ENCODE assay signal across 35 cellular contexts in genomic region chr19:53580871-53581835, GRCh38. TPM values are rescaled to one million over a fixed set of nuclear protein-coding genes. Genes with fewer than 3 reads are reported as not detected.
DNase-seq lines count a peak whose midpoint lies in the region; ATAC-seq, FAIRE-seq and TF ChIP-seq lines count a peak whose summit lies in the region.
"Had no signal": no experiment of that assay in that cellular context is flagged by ENCODE, and none has a peak within 500 bp of the region (broad histone marks: within the 10 kb centered on the region; RNA-seq: fewer than 3 reads in every experiment).

No MANE protein-coding gene starts in this region.

- peak overlapping the region; percentile 82 for H2BK120ac ChIP-seq in trophoblast cell (ENCODE audit: insufficient read depth, low read length, poor library complexity)

- peak overlapping the region; percentile 41 for H2BK12ac ChIP-seq in trophoblast cell (ENCODE audit: low read length)

- no peak overlapping the region for H3K4me3 Mint-ChIP-seq in endodermal cell
- H3K4me3 Mint-ChIP-seq: activated CD8-positive, alpha-beta T cell treated with anti-CD3 and anti-CD28 coated beads, Interleukin-2, amount 10 ng/mL, durations not matched to agents 7 days and 5 days; activated naive CD8-positive, alpha-beta T cell; CD4-positive, CD25-positive, alpha-beta regulatory T cell had no signal

- H4K91ac ChIP-seq in trophoblast cell (ENCODE audit: low read depth, low read length) = peak overlapping the region; percentile 85

- H3K27me3 ChIP-seq in endodermal cell (ENCODE audit: control insufficient read depth, insufficient read depth, low read length, poor library complexity, severe bottlenecking) (no peaks in the 10 kb centered on the region), trophoblast cell (ENCODE audit: insufficient read depth, low read length) (no peaks in the 10 kb centered on the region)
- H3K27me3 ChIP-seq: pancreas, SJCRH30, suprapubic skin had no signal

- H3K79me2 ChIP-seq in trophoblast cell (ENCODE audit: control insufficient read depth, insufficient read depth, low read length, poor library complexity) = no peaks in the 10 kb centered on the region

- peaks cover 30% of the 10 kb centered on the region for H3K9me3 Mint-ChIP-seq in endodermal cell

- WGBS in endodermal cell (ENCODE audit: insufficient coverage in 1 of 2, insufficient read length in 1 of 2), 2 experiments = 90 to 92% methylated on average over 11 to 16 of the region's 17 CpGs
- WGBS in trophoblast cell (ENCODE audit: extremely low coverage, insufficient coverage, insufficient read length) = no CpG with 5 or more reads among the region's 17 CpGs

- DNase-seq in activated CD4-positive, alpha-beta T cell treated with anti-CD3 and anti-CD28 coated beads, Interleukin-2, amount 50 U/mL, for 1 hour = peak; percentile 25
- no peak for DNase-seq in activated CD4-positive, alpha-beta T cell treated with anti-CD3 and anti-CD28 coated beads, Interleukin-2, amount 50 U/mL, for 48 hours
- DNase-seq in GM12891 (ENCODE audit: insufficient read length, low spot score) (no peak), endodermal cell (no peak), trophoblast cell (peak; percentile 73 to 96), NAMALWA (ENCODE audit: low spot score) (no peak)
- DNase-seq in stimulated activated CD4-positive, alpha-beta T cell treated with anti-CD3 and anti-CD28 coated beads, Interleukin-2, amount 100 ng/mL, for 24 hours = no peak
- DNase-seq: 8988T; activated CD8-positive, alpha-beta T cell treated with anti-CD3 and anti-CD28 coated beads, Interleukin-2, amount 10 ng/mL, durations not matched to agents 7 days and 5 days; activated effector memory CD4-positive, alpha-beta T cell treated with Interleukin-2 at 50 U/mL for 16 hours; anterior cingulate cortex; CD4-positive, CD25-positive, alpha-beta regulatory T cell; effector memory CD4-positive, alpha-beta T cell; EL; head of caudate nucleus; IMR-90; NCI-H1048; NCI-H187; NCI-H524 treated with DMSO at 0.1 percent for 48 hours; right cardiac atrium; SJCRH30; stimulated activated CD4-positive, alpha-beta T cell treated with anti-CD3 and anti-CD28 coated beads, Interleukin-4, amount 100 ng/mL, for 1 hour; T-cell had no signal

- H3K18ac ChIP-seq in trophoblast cell (ENCODE audit: low read length) = peak overlapping the region; percentile 26

- no peak for FAIRE-seq in GM12891 (lab: Jason Lieb, UNC)
- FAIRE-seq: bronchial epithelial cell, GM12878, pancreas had no signal

- H3K23ac ChIP-seq in trophoblast cell (ENCODE audit: low read length) = no peak overlapping the region

- no peak overlapping the region for H2AFZ ChIP-seq in trophoblast cell (ENCODE audit: insufficient read depth, low read length, poor library complexity)

- H3K27ac Mint-ChIP-seq in endodermal cell = peak overlapping the region; percentile 53
- H3K27ac Mint-ChIP-seq: activated CD8-positive, alpha-beta T cell treated with anti-CD3 and anti-CD28 coated beads, Interleukin-2, amount 10 ng/mL, durations not matched to agents 7 days and 5 days; activated naive CD8-positive, alpha-beta T cell; CD4-positive, CD25-positive, alpha-beta regulatory T cell; T-cell had no signal

- peaks cover 14% of the 10 kb centered on the region for H3K79me1 ChIP-seq in trophoblast cell (ENCODE audit: low read length)

- no peaks in the 10 kb centered on the region for H3K27me3 Mint-ChIP-seq in endodermal cell (ENCODE audit: insufficient read depth)
- H3K27me3 Mint-ChIP-seq: activated naive CD8-positive, alpha-beta T cell; CD4-positive, CD25-positive, alpha-beta regulatory T cell; T-cell had no signal

- peak overlapping the region; percentile 65 for H3K14ac ChIP-seq in trophoblast cell (ENCODE audit: low read length)

- H3K9ac ChIP-seq in endodermal cell (ENCODE audit: extremely low read depth, low read length, poor library complexity, severe bottlenecking) (no peak overlapping the region), trophoblast cell (ENCODE audit: low read length) (no peak overlapping the region)

- H3K9me3 ChIP-seq in endodermal cell (ENCODE audit: control insufficient read depth, low read length) (peaks cover 47% of the 10 kb centered on the region), trophoblast cell (ENCODE audit: insufficient read depth, low read depth, low read length) (peaks cover 11% of the 10 kb centered on the region)

- no peak for TF ChIP-seq CTCF in endodermal cell (conservative IDR thresholded peaks at IDR 0.05)

- no peak overlapping the region for H3K4me2 ChIP-seq in trophoblast cell (ENCODE audit: low read length)

- peaks cover 38% of the 10 kb centered on the region for H3K36me3 Mint-ChIP-seq in endodermal cell (ENCODE audit: low read depth)

- H4K8ac ChIP-seq in trophoblast cell (ENCODE audit: low read depth, low read length) = peak overlapping the region; percentile 81

- H3K4me3 ChIP-seq in endodermal cell (ENCODE audit: low read length) (no peak overlapping the region), trophoblast cell (ENCODE audit: low read depth, low read length) (no peak overlapping the region)
- H3K4me3 ChIP-seq: coronary artery, GM12878, pancreas, SJCRH30, suprapubic skin had no signal

- H2BK5ac ChIP-seq in trophoblast cell (ENCODE audit: low read depth, low read length, poor library complexity) = peak overlapping the region; percentile 83

- H3K4ac ChIP-seq in trophoblast cell (ENCODE audit: low read depth, low read length) = no peak overlapping the region

- peaks cover 9% of the 10 kb centered on the region for H3K4me1 Mint-ChIP-seq in endodermal cell
- H3K4me1 Mint-ChIP-seq: CD4-positive, CD25-positive, alpha-beta regulatory T cell; T-cell had no signal

- H3K27ac ChIP-seq in endodermal cell (ENCODE audit: low read depth, low read length) (no peak overlapping the region), trophoblast cell (ENCODE audit: low read depth, low read length) (peak overlapping the region; percentile 54)
- H3K27ac ChIP-seq: coronary artery, pancreas, SJCRH30, suprapubic skin had no signal

- H3K4me1 ChIP-seq in endodermal cell (ENCODE audit: control insufficient read depth, insufficient read depth, low read length) = no peaks in the 10 kb centered on the region
- peaks cover 4 to 8% of the 10 kb centered on the region in 2 experiments for H3K4me1 ChIP-seq in trophoblast cell (ENCODE audit: control insufficient read depth in 1 of 2, insufficient read depth in 2 of 2, low read length in 2 of 2)
- H3K4me1 ChIP-seq: pancreas, SJCRH30, suprapubic skin had no signal

- peak overlapping the region; percentile 67 for H2AK5ac ChIP-seq in trophoblast cell (ENCODE audit: low read length)

- no peak overlapping the region for H4K12ac ChIP-seq in trophoblast cell (ENCODE audit: low read depth, low read length)

- no peak for ATAC-seq in HG03354 (IDR thresholded peaks at IDR 0.05; ENCODE audit: poor library complexity, severe bottlenecking, unreplicated experiment)
- ATAC-seq: activated CD4-positive, CD25-positive, alpha-beta regulatory T cell treated with anti-CD3 and anti-CD28 coated beads, Interleukin-2, amount 50 U/mL, for 24 hours; activated CD8-positive, alpha-beta T cell treated with anti-CD3 and anti-CD28 coated beads, Interleukin-2, amount 10 ng/mL, durations not matched to agents 7 days and 5 days; GM12878 had no signal

- TF ChIP-seq POLR2A in GM12891 (IDR thresholded peaks at IDR 0.05; ENCODE audit: low read depth, low read length) = peak; percentile 28; the same call in 1 of the 2 replicates

- H3K36me3 ChIP-seq in endodermal cell (ENCODE audit: control insufficient read depth, insufficient read depth, low read length) (peaks cover 37% of the 10 kb centered on the region), trophoblast cell (ENCODE audit: control insufficient read depth in 1 of 2, insufficient read depth in 2 of 2, low read length in 2 of 2) (peaks cover 12 to 21% of the 10 kb centered on the region in 2 experiments)

TF ChIP-seq in GM12891, 5 proteins besides CTCF, POLR2A, EP300 and RAD21:
- TF ChIP-seq POU2F2 (IDR thresholded peaks at IDR 0.05; ENCODE audit: low read depth, low read length) (no peak), POLR2AphosphoS5 (IDR thresholded peaks at IDR 0.05; ENCODE audit: low read depth, low read length) (no peak), SPI1 (IDR thresholded peaks at IDR 0.05; ENCODE audit: low read depth, low read length) (no peak), TAF1 (IDR thresholded peaks at IDR 0.05; ENCODE audit: low read depth, low read length) (no peak), PAX5 (IDR thresholded peaks at IDR 0.05; ENCODE audit: insufficient read depth, low read length, severe bottlenecking) (no peak)
TF ChIP-seq in GM12891: peak in this region for 0.

RNA-seq across cellular contexts. Expression of gene ZNF331, which starts 43.2 kb away (rescaled TPM):
- 10.3 TPM for polyA plus RNA-seq in GM12891 (2012; ENCODE audit: low read depth, missing spikeins)
- 10 to 100 TPM; 32.1 to 50.1 TPM for total RNA-seq in endodermal cell
- polyA plus RNA-seq in endodermal cell (2013, experiment 1 of 2) = 30.6 TPM
- 30.5 TPM for polyA plus RNA-seq in endodermal cell (2013, experiment 2 of 2)
- 22.2 and 23.3 TPM in 2 replicates for polyA plus RNA-seq in trophoblast cell (2013)

RNA-seq across cellular contexts. Expression of gene DPRX, which starts 50.6 kb away (rescaled TPM):
- not detected for polyA plus RNA-seq in GM12891 (2012; ENCODE audit: low read depth, missing spikeins)
- total RNA-seq in endodermal cell = not detected
- polyA plus RNA-seq in endodermal cell (2013, experiment 1 of 2) = not detected
- not detected for polyA plus RNA-seq in endodermal cell (2013, experiment 2 of 2)
- polyA plus RNA-seq in trophoblast cell (2013) = 0.29 and 0.43 TPM in 2 replicates
- total RNA-seq: activated CD8-positive, alpha-beta T cell treated with anti-CD3 and anti-CD28 coated beads, Interleukin-2, amount 10 ng/mL, durations not matched to agents 7 days and 5 days; bronchial epithelial cell; CD4-positive, CD25-positive, alpha-beta regulatory T cell; fibroblast of villous mesenchyme; GM12878; IMR-90; mesenteric fat pad; pancreas; right cardiac atrium; SJCRH30; suprapubic skin; T-cell; urinary bladder had no signal
- polyA plus RNA-seq: CD4-positive, CD25-positive, alpha-beta regulatory T cell; esophagus; GM12878; IMR-90; right cardiac atrium; urinary bladder had no signal

Comparison
In these comparisons a context has a peak if more than half of its experiments do, and no peak if none do; other contexts are left out.
1. DNase-seq: peak in activated CD4-positive, alpha-beta T cell treated with anti-CD3 and anti-CD28 coated beads, Interleukin-2, amount 50 U/mL, for 1 hour (single experiment) and trophoblast cell (2 of 2); none in activated CD4-positive, alpha-beta T cell treated with anti-CD3 and anti-CD28 coated beads, Interleukin-2, amount 50 U/mL, for 48 hours (0 of 2), GM12891 (single experiment), endodermal cell (single experiment), stimulated activated CD4-positive, alpha-beta T cell treated with anti-CD3 and anti-CD28 coated beads, Interleukin-2, amount 100 ng/mL, for 24 hours (0 of 2) and NAMALWA (single experiment).